In genomic region chr3:13012228-13012691, GRCh38 we compare ENCODE assay signal across 8 cellular contexts.
DNase-seq lines count a peak whose midpoint lies in the region; ATAC-seq and TF ChIP-seq lines count a peak whose summit lies in the region.

No MANE protein-coding gene starts in this region.

- no peak for DNase-seq in activated CD4-positive, CD25-positive, alpha-beta regulatory T cell (lab: John Stamatoyannopoulos, UW)
- peak in 1 of 2 donors; percentile 44 for DNase-seq in central memory CD8-positive, alpha-beta T cell (ENCODE audit: low spot score in 2 of 2)
- DNase-seq in natural killer cell, result peak; percentile 73
- no peak for DNase-seq in NK-92 (lab: John Stamatoyannopoulos, UW; ENCODE audit: unreplicated experiment)
- no peak for DNase-seq in NCI-H748 (lab: John Stamatoyannopoulos, UW; ENCODE audit: unreplicated experiment)

- no peaks in the 10 kb centered on the region for H3K9me3 Mint-ChIP-seq in central memory CD8-positive, alpha-beta T cell
- peaks cover 0 to 2% of the 10 kb centered on the region in 2 donors for H3K9me3 Mint-ChIP-seq in natural killer cell

- TF ChIP-seq CTCF in natural killer cell (IDR thresholded peaks at IDR 0.05), result no peak

- H3K27me3 Mint-ChIP-seq in central memory CD8-positive, alpha-beta T cell, result no peaks in the 10 kb centered on the region
- H3K27me3 Mint-ChIP-seq in natural killer cell (ENCODE audit: low read depth in 2 of 2), result no peaks in the 10 kb centered on the region

- H3K4me3 Mint-ChIP-seq in central memory CD8-positive, alpha-beta T cell, result peak overlapping the region; percentile 83
- H3K4me3 Mint-ChIP-seq in natural killer cell, result peak overlapping the region; percentile 90

- H3K36me3 Mint-ChIP-seq in central memory CD8-positive, alpha-beta T cell (ENCODE audit: insufficient read depth), result peaks cover 33% of the 10 kb centered on the region
- no peaks in the 10 kb centered on the region for H3K36me3 Mint-ChIP-seq in natural killer cell

- peak overlapping the region; percentile 97 for H3K27ac Mint-ChIP-seq in central memory CD8-positive, alpha-beta T cell (ENCODE audit: low read depth)
- H3K27ac Mint-ChIP-seq in natural killer cell, result peak overlapping the region; percentile 98 to 99

- intact Hi-C loops in natural killer cell (cut with micrococcal nuclease), result loop anchor here (1.0 to 5.0 kb wide), 3 partner anchors 57 to 1130 kb away; no protein-coding TSS in a partner anchor

- peak; percentile 43 to 60 for ATAC-seq in activated CD4-positive, CD25-positive, alpha-beta regulatory T cell treated with anti-CD3 and anti-CD28 coated beads, Interleukin-2, amount 50 U/mL, for 24 hours
- peak; percentile 30 for ATAC-seq in HG03103 (IDR thresholded peaks at IDR 0.05; ENCODE audit: low read depth, unreplicated experiment)
- peak; percentile 34 for ATAC-seq in SK-N-SH treated with all-trans-retinoic acid at 6 μM for 48 hours
- ATAC-seq in central memory CD8-positive, alpha-beta T cell (replicated peaks; ENCODE audit: extremely low read depth, poor library complexity, severe bottlenecking), result peak; percentile 23
- peak; percentile 39 to 60 (median 40) for ATAC-seq in natural killer cell

- peaks cover 91% of the 10 kb centered on the region for H3K4me1 Mint-ChIP-seq in central memory CD8-positive, alpha-beta T cell
- H3K4me1 Mint-ChIP-seq in natural killer cell, result peaks cover 86 to 98% of the 10 kb centered on the region in 2 donors

TF ChIP-seq in SK-N-SH treated with all-trans-retinoic acid at 6 μM for 48 hours, 23 proteins besides CTCF, POLR2A, EP300 and RAD21:
- TF ChIP-seq TCF4 (CRISPR knock-in tag; IDR thresholded peaks at IDR 0.05; ENCODE audit: borderline replicate concordance) (no peak), ESRRG (CRISPR knock-in tag; IDR thresholded peaks at IDR 0.05) (no peak), ZFP3 (CRISPR knock-in tag; IDR thresholded peaks at IDR 0.05) (no peak), TOX (CRISPR knock-in tag; IDR thresholded peaks at IDR 0.05; ENCODE audit: borderline replicate concordance) (no peak), ZNF8 (CRISPR knock-in tag; IDR thresholded peaks at IDR 0.05) (no peak), ISL1 (CRISPR knock-in tag; IDR thresholded peaks at IDR 0.05) (no peak), SNAI2 (CRISPR knock-in tag; IDR thresholded peaks at IDR 0.05) (no peak), ZNF70 (CRISPR knock-in tag; IDR thresholded peaks at IDR 0.05) (no peak), PPARA (CRISPR knock-in tag; IDR thresholded peaks at IDR 0.05; ENCODE audit: borderline replicate concordance) (no peak), ZFP30 (CRISPR knock-in tag; IDR thresholded peaks at IDR 0.05) (no peak)
